ENCODE assay signal across 25 cellular contexts in the genomic region with DNA sequence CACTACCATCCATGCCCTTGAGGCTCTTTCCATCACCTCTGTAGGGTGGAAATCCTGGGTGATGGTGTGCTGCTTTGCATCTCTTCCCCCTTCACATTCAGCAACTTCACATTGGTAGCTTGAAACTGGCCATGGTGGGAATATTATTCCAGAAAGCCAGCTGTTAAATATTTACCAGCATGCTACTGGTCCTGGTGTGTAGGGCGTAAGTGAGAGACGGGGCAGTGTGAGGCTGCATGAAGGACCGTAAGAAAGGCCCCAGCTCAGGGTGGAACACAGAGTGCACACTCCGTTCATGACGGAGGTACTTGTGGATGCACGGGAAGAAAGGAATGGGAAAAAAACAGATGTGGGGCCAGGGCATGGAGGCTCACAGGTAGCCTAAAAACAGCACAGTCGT.
DNase-seq lines count a peak whose midpoint lies in the region; ATAC-seq, FAIRE-seq and TF ChIP-seq lines count a peak whose summit lies in the region.
"Had no signal": no experiment of that assay in that cellular context is flagged by ENCODE, and none has a peak within 500 bp of the region (broad histone marks: within the 10 kb centered on the region; RNA-seq: fewer than 3 reads in every experiment).

No MANE protein-coding gene starts in this region.

- H3K27ac ChIP-seq in mesendoderm (ENCODE audit: low read depth, low read length) = no peak overlapping the region
- no peak overlapping the region for H3K27ac ChIP-seq in pancreas
- H3K27ac ChIP-seq: 22Rv1, BLaER1, RWPE1 had no signal

- H3K56ac ChIP-seq in mesendoderm (ENCODE audit: low read length) = peak overlapping the region; percentile 34

- H3K36me3 Mint-ChIP-seq in activated naive CD4-positive, alpha-beta T cell treated with anti-CD3 and anti-CD28 coated beads, Interleukin-2, amount 50 U/mL, for 24 hours = no peaks in the 10 kb centered on the region

- WGBS in mesendoderm (ENCODE audit: extremely low coverage, insufficient coverage, low lambda C conversion rate) = no CpG with 5 or more reads among the region's 7 CpGs
- WGBS in pancreas, 2 donors = 30 to 34% methylated on average over 7 of the region's 7 CpGs

- no peak overlapping the region for H3K23ac ChIP-seq in mesendoderm (ENCODE audit: low read length)

- peaks cover 2% of the 10 kb centered on the region for H3K27me3 Mint-ChIP-seq in activated naive CD4-positive, alpha-beta T cell treated with anti-CD3 and anti-CD28 coated beads, Interleukin-2, amount 50 U/mL, for 24 hours

- no peaks in the 10 kb centered on the region for H3K9me3 ChIP-seq in pancreas
- H3K9me3 ChIP-seq: BLaER1, Caco-2, HAP-1, MG63 had no signal

- H3K4me1 ChIP-seq in mesendoderm (ENCODE audit: control insufficient read depth, low read depth, low read length) (peaks cover 10% of the 10 kb centered on the region), pancreas (peaks cover 0 to 6% (median 0%) of the 10 kb centered on the region in 3 donors)
- H3K4me1 ChIP-seq: Caco-2, HAP-1 had no signal

- H4K5ac ChIP-seq in mesendoderm (ENCODE audit: low read length) = no peak overlapping the region

- no peaks in the 10 kb centered on the region for H3K79me1 ChIP-seq in mesendoderm (ENCODE audit: low read length)

- H3K4me2 ChIP-seq in mesendoderm (ENCODE audit: low read length) = no peak overlapping the region
- H3K4me2 ChIP-seq: BLaER1, GM23338 had no signal

- no peak overlapping the region for H3K18ac ChIP-seq in mesendoderm (ENCODE audit: low read length)

- H3K79me2 ChIP-seq in mesendoderm (ENCODE audit: control insufficient read depth, insufficient read depth, low read length) = no peaks in the 10 kb centered on the region

- H3K4ac ChIP-seq in mesendoderm (ENCODE audit: low read depth, low read length) = no peak overlapping the region

- H2BK120ac ChIP-seq in mesendoderm (ENCODE audit: low read depth, low read length) = no peak overlapping the region

- no peak overlapping the region for H2AK5ac ChIP-seq in mesendoderm (ENCODE audit: low read length)

- no peak overlapping the region for H2BK5ac ChIP-seq in mesendoderm (ENCODE audit: low read length)

- no peak for FAIRE-seq in pancreas (lab: Jason Lieb, UNC)

- H3K27me3 ChIP-seq in mesendoderm (ENCODE audit: insufficient read depth, low read length, poor library complexity) (no peaks in the 10 kb centered on the region), pancreas (no peaks in the 10 kb centered on the region)
- H3K27me3 ChIP-seq: BLaER1, MG63 had no signal

- H3K9ac ChIP-seq in mesendoderm (ENCODE audit: low read length) = no peak overlapping the region
- H3K9ac ChIP-seq: BLaER1 had no signal

- H3K4me3 ChIP-seq in mesendoderm (ENCODE audit: low read length) (no peak overlapping the region), pancreas (no peak overlapping the region)
- H3K4me3 ChIP-seq: BLaER1, GM23338, HAP-1, MG63 had no signal

- H3K4me3 Mint-ChIP-seq in activated naive CD4-positive, alpha-beta T cell treated with anti-CD3 and anti-CD28 coated beads, Interleukin-2, amount 50 U/mL, for 24 hours = no peak overlapping the region
- H3K4me3 Mint-ChIP-seq: CD4-positive, alpha-beta T cell; GM23338 had no signal

- H2BK15ac ChIP-seq in mesendoderm (replicated peaks; ENCODE audit: low read depth) = no peak overlapping the region

- no peaks in the 10 kb centered on the region for H3K4me1 Mint-ChIP-seq in activated naive CD4-positive, alpha-beta T cell treated with anti-CD3 and anti-CD28 coated beads, Interleukin-2, amount 50 U/mL, for 24 hours

- no peaks in the 10 kb centered on the region for H3K36me3 ChIP-seq in mesendoderm (ENCODE audit: control insufficient read depth, insufficient read depth, low read length)
- no peaks in the 10 kb centered on the region for H3K36me3 ChIP-seq in pancreas
- H3K36me3 ChIP-seq: BLaER1, HAP-1 had no signal

- no peak for TF ChIP-seq CTCF in pancreas (IDR thresholded peaks at IDR 0.05)

- no peak for DNase-seq in activated naive CD4-positive, alpha-beta T cell treated with Interleukin-2 at 50 U/mL for 16 hours
- no peak for DNase-seq in mesendoderm
- peak in 1 of 6 donors; percentile 29 for DNase-seq in pancreas
- no peak for DNase-seq in NCI-H524 (lab: John Stamatoyannopoulos, UW)
- DNase-seq in inferior parietal cortex (ENCODE audit: extremely low spot score) = no peak
- DNase-seq: ACHN; Caco-2; CD4-positive, alpha-beta T cell; DMS 273 treated with DMSO at 0.1 percent for 48 hours; DMS79 treated with DMSO at 0.1 percent for 48 hours; MG63; NCI-H1436; NCI-H187 treated with DMSO at 0.1 percent for 48 hours; NCI-H2107; NCI-H774; NK-92 treated with Interleukin-12 subunit alpha and Interleukin-12 subunit beta, amount 100 ng/mL, for 24 hours; SHP77 treated with DMSO at 0.1 percent for 48 hours had no signal

- ATAC-seq in pancreas (peak in 3 of 4 donors; percentile 64 to 77 (median 67)), HG02678 (IDR thresholded peaks at IDR 0.05; ENCODE audit: unreplicated experiment) (no peak), GM21825 (IDR thresholded peaks at IDR 0.05; ENCODE audit: unreplicated experiment) (no peak)
- ATAC-seq: GM23338 had no signal

- H3K27ac Mint-ChIP-seq in activated naive CD4-positive, alpha-beta T cell treated with anti-CD3 and anti-CD28 coated beads, Interleukin-2, amount 50 U/mL, for 24 hours = peak overlapping the region; percentile 31
- H3K27ac Mint-ChIP-seq: CD4-positive, alpha-beta T cell; GM23338 had no signal

- H4K8ac ChIP-seq in mesendoderm (ENCODE audit: low read depth, low read length) = no peak overlapping the region

- intact Hi-C loops in pancreas (cut with DNase I) = no loop called here

- no peaks in the 10 kb centered on the region for H3K9me3 Mint-ChIP-seq in activated naive CD4-positive, alpha-beta T cell treated with anti-CD3 and anti-CD28 coated beads, Interleukin-2, amount 50 U/mL, for 24 hours
- H3K9me3 Mint-ChIP-seq: CD4-positive, alpha-beta T cell; GM23338 had no signal

Comparison
In these comparisons a context has a peak if more than half of its experiments do, and no peak if none do; other contexts are left out.
1. ATAC-seq: peak in pancreas (3 of 4); none in HG02678 (single experiment) and GM21825 (single experiment).